17 cellular contexts compared by ENCODE assay signal in the genomic region with DNA sequence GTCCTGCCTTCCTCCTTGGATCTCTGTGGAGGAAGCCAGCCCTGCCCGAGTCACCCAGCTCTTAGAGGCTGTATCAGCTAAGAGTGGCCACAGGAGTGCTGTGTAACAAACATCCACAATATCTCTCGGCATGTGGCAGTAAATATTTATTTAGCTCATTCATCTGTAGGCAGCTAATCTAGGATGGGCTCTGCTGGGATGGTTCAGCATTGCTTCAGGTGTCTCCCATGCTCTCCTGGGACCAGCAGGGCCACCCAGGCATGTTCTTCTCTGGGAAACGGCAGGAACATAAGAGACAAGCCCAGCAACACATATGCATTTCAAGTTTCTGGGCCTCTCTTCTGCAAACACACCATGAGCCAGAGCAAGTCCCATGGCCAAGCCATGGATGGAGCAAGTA. TPM values are rescaled to one million over a fixed set of nuclear protein-coding genes. Genes with fewer than 3 reads are reported as not detected.
DNase-seq lines count a peak whose midpoint lies in the region; ATAC-seq, FAIRE-seq and TF ChIP-seq lines count a peak whose summit lies in the region.
"Had no signal": no experiment of that assay in that cellular context is flagged by ENCODE, and none has a peak within 500 bp of the region (broad histone marks: within the 10 kb centered on the region; RNA-seq: fewer than 3 reads in every experiment).

No MANE protein-coding gene starts in this region.

- H3K9me3 ChIP-seq in kidney (ENCODE audit: control insufficient read depth in 1 of 2, low read length in 2 of 2) (peaks cover 0 to 20% of the 10 kb centered on the region in 2 donors), spleen (peaks cover 0 to 29% (median 17%) of the 10 kb centered on the region in 8 donors)

- no peaks in the 10 kb centered on the region for H3K79me2 ChIP-seq in GM23338 (replicated peaks; ENCODE audit: insufficient read depth)

- no peak for FAIRE-seq in kidney (lab: Jason Lieb, UNC)
- FAIRE-seq: A204.1, GM12878, GM18507 had no signal

- H3K4me3 ChIP-seq in GM23338 (no peak overlapping the region), kidney (ENCODE audit: low read length in 2 of 2) (no peak overlapping the region), spleen (no peak overlapping the region)
- H3K4me3 ChIP-seq: GM12878 had no signal

- H3K27me3 Mint-ChIP-seq in activated naive CD8-positive, alpha-beta T cell treated with anti-CD3 and anti-CD28 coated beads, Interleukin-2, amount 10 ng/mL, durations not matched to agents 7 days and 5 days: no peaks in the 10 kb centered on the region
- H3K27me3 Mint-ChIP-seq in activated naive CD8-positive, alpha-beta T cell treated with anti-CD3 and anti-CD28 coated beads for 36 hours: no peaks in the 10 kb centered on the region
- H3K27me3 Mint-ChIP-seq in GM23338 (ENCODE audit: insufficient read depth, low read depth, poor library complexity): peaks cover 19% of the 10 kb centered on the region

- no peak for TF ChIP-seq POLR2A in spleen (IDR thresholded peaks at IDR 0.05)

- H3K27ac Mint-ChIP-seq in activated naive CD8-positive, alpha-beta T cell treated with anti-CD3 and anti-CD28 coated beads, Interleukin-2, amount 10 ng/mL, durations not matched to agents 7 days and 5 days: no peak overlapping the region
- H3K27ac Mint-ChIP-seq in activated naive CD8-positive, alpha-beta T cell treated with anti-CD3 and anti-CD28 coated beads for 36 hours: no peak overlapping the region
- no peak overlapping the region for H3K27ac Mint-ChIP-seq in GM23338
- H3K27ac Mint-ChIP-seq: B cell; CD4-positive, alpha-beta memory T cell; H9 had no signal

- TF ChIP-seq CTCF in GM23338 (conservative IDR thresholded peaks at IDR 0.05; ENCODE audit: low read depth in 2 of 2): no peak
- TF ChIP-seq CTCF in kidney (IDR thresholded peaks at IDR 0.05; ENCODE audit: borderline replicate concordance, extremely low read depth, insufficient read depth): no peak
- TF ChIP-seq CTCF in spleen (IDR thresholded peaks at IDR 0.05 in 8 of 11, conservative IDR thresholded peaks at IDR 0.05 in 3 of 11): no peak

- H3K27me3 ChIP-seq in GM23338 (ENCODE audit: insufficient read depth) (no peaks in the 10 kb centered on the region), spleen (replicated peaks in 1 of 7) (peaks cover 0 to 4% (median 0%) of the 10 kb centered on the region in 7 donors)

- peaks cover 14% of the 10 kb centered on the region for H3K9me3 Mint-ChIP-seq in activated naive CD8-positive, alpha-beta T cell treated with anti-CD3 and anti-CD28 coated beads, Interleukin-2, amount 10 ng/mL, durations not matched to agents 7 days and 5 days
- peaks cover 23% of the 10 kb centered on the region for H3K9me3 Mint-ChIP-seq in activated naive CD8-positive, alpha-beta T cell treated with anti-CD3 and anti-CD28 coated beads for 36 hours
- H3K9me3 Mint-ChIP-seq in GM23338: peaks cover 63% of the 10 kb centered on the region

- peak; percentile 8 for DNase-seq in activated naive CD8-positive, alpha-beta T cell treated with anti-CD3 and anti-CD28 coated beads, Interleukin-2, amount 10 ng/mL, durations not matched to agents 7 days and 5 days
- DNase-seq in activated naive CD8-positive, alpha-beta T cell treated with anti-CD3 and anti-CD28 coated beads for 36 hours: no peak
- DNase-seq in GM23338 (ENCODE audit: low spot score): no peak
- peak; percentile 21 for DNase-seq in kidney
- DNase-seq in spleen: peak; percentile 17
- DNase-seq in NCI-H2107 (lab: John Stamatoyannopoulos, UW): no peak
- DNase-seq: C1 segment of cervical spinal cord; CD4-positive, alpha-beta memory T cell; DMS79; GOT3; H9 had no signal

- ATAC-seq in activated naive CD8-positive, alpha-beta T cell treated with anti-CD3 and anti-CD28 coated beads, Interleukin-2, amount 10 ng/mL, durations not matched to agents 7 days and 5 days (ENCODE audit: low read depth): no peak
- ATAC-seq in GM23338: no peak
- ATAC-seq in GM21447 (IDR thresholded peaks at IDR 0.05; ENCODE audit: unreplicated experiment): no peak
- ATAC-seq: GM12878 had no signal

- H3K4me1 ChIP-seq in GM23338 (ENCODE audit: insufficient read depth): 0 out of 2 replicates have a peak, but pooled peaks cover 4% of the 10 kb centered on the region
- H3K4me1 ChIP-seq in kidney (ENCODE audit: control insufficient read depth in 1 of 2, insufficient read depth in 1 of 2, low read depth in 1 of 2, low read length in 2 of 2): no peaks in the 10 kb centered on the region
- H3K4me1 ChIP-seq in spleen: no peaks in the 10 kb centered on the region

- no peaks in the 10 kb centered on the region for H4K20me1 ChIP-seq in GM23338 (replicated peaks; ENCODE audit: insufficient read depth)

- peaks cover 1% of the 10 kb centered on the region for H3K4me1 Mint-ChIP-seq in activated naive CD8-positive, alpha-beta T cell treated with anti-CD3 and anti-CD28 coated beads, Interleukin-2, amount 10 ng/mL, durations not matched to agents 7 days and 5 days
- peaks cover 5% of the 10 kb centered on the region for H3K4me1 Mint-ChIP-seq in activated naive CD8-positive, alpha-beta T cell treated with anti-CD3 and anti-CD28 coated beads for 36 hours
- H3K4me1 Mint-ChIP-seq in GM23338: peaks cover 6% of the 10 kb centered on the region
- H3K4me1 Mint-ChIP-seq: B cell had no signal

- peaks cover 23% of the 10 kb centered on the region for H3K36me3 Mint-ChIP-seq in activated naive CD8-positive, alpha-beta T cell treated with anti-CD3 and anti-CD28 coated beads, Interleukin-2, amount 10 ng/mL, durations not matched to agents 7 days and 5 days
- peaks cover 23% of the 10 kb centered on the region for H3K36me3 Mint-ChIP-seq in activated naive CD8-positive, alpha-beta T cell treated with anti-CD3 and anti-CD28 coated beads for 36 hours
- peaks cover 63% of the 10 kb centered on the region for H3K36me3 Mint-ChIP-seq in GM23338 (ENCODE audit: low read depth)

- POLR2A ChIA-PET in activated naive CD8-positive, alpha-beta T cell treated with anti-CD3 and anti-CD28 coated beads, Interleukin-2, amount 10 ng/mL, durations not matched to agents 7 days and 5 days (lab: Charles Lee): no interaction called here

- no peaks in the 10 kb centered on the region for H3F3A ChIP-seq in GM23338 (replicated peaks; ENCODE audit: low read depth)

- no peak overlapping the region for H3K9ac ChIP-seq in kidney (ENCODE audit: low read length in 2 of 2)

- intact Hi-C loops in kidney (cut with DNase I): no loop called here
- intact Hi-C loops in spleen (cut with DNase I; ENCODE audit: low total_unique reads): no loop called here

- no peak overlapping the region for H3K4me3 Mint-ChIP-seq in activated naive CD8-positive, alpha-beta T cell treated with anti-CD3 and anti-CD28 coated beads, Interleukin-2, amount 10 ng/mL, durations not matched to agents 7 days and 5 days
- no peak overlapping the region for H3K4me3 Mint-ChIP-seq in activated naive CD8-positive, alpha-beta T cell treated with anti-CD3 and anti-CD28 coated beads for 36 hours
- no peak overlapping the region for H3K4me3 Mint-ChIP-seq in GM23338
- H3K4me3 Mint-ChIP-seq: B cell; CD4-positive, alpha-beta memory T cell; H9 had no signal

- H3K27ac ChIP-seq in GM23338 (ENCODE audit: low read depth) (no peak overlapping the region), kidney (ENCODE audit: low read depth in 2 of 2, low read length in 2 of 2) (no peak overlapping the region), spleen (no peak overlapping the region)

- WGBS in spleen, 5 donors: 84 to 96% (median 87%) methylated on average over 3 of the region's 3 CpGs

- no peaks in the 10 kb centered on the region for H3K9me2 ChIP-seq in GM23338 (ENCODE audit: insufficient read depth)

- H3K36me3 ChIP-seq in GM23338 (ENCODE audit: insufficient read depth) (no peaks in the 10 kb centered on the region), kidney (ENCODE audit: control insufficient read depth in 1 of 2, insufficient read depth in 2 of 2, low read length in 2 of 2) (no peaks in the 10 kb centered on the region), spleen (peaks cover 0 to 18% (median 4%) of the 10 kb centered on the region in 6 donors)

- H2AFZ ChIP-seq in GM23338: no peak overlapping the region

- H3K4me2 ChIP-seq in GM23338: no peak overlapping the region

RNA-seq across cellular contexts. Expression of a gene that starts 56.1 kb away (rescaled TPM):
- 10 to 100 TPM; 26.8 to 29.0 TPM for total RNA-seq in activated naive CD8-positive, alpha-beta T cell treated with anti-CD3 and anti-CD28 coated beads, Interleukin-2, amount 10 ng/mL, durations not matched to agents 7 days and 5 days
- total RNA-seq in activated naive CD8-positive, alpha-beta T cell treated with anti-CD3 and anti-CD28 coated beads for 36 hours: 10 to 100 TPM; 40.2 to 41.2 TPM
- 5.9 and 6.8 TPM in 2 replicates for total RNA-seq in GM23338 (2014; rRNA removed; shearing (Covaris generic))
- polyA plus RNA-seq in GM23338 (2016; fragmentation: Nextera tagmentation; extraction: Ambion mirVana) (7.0 and 8.8 TPM in 2 replicates), kidney (ENCODE audit: insufficient read depth, low read depth, low replicate concordance) (1.9 TPM), spleen (1 to 10 TPM; 1.9 to 4.8 (median 4.4) TPM)
- total RNA-seq in kidney (10.6 TPM), spleen (10 to 100 TPM; 14.6 to 85.2 (median 31.9) TPM)
- total RNA-seq: B cell, G401 had no signal

Comparison
In these comparisons a context has a peak if more than half of its experiments do, and no peak if none do; other contexts are left out.
1. DNase-seq: peak in activated naive CD8-positive, alpha-beta T cell treated with anti-CD3 and anti-CD28 coated beads, Interleukin-2, amount 10 ng/mL, durations not matched to agents 7 days and 5 days (single experiment), kidney (single experiment) and spleen (single experiment); none in activated naive CD8-positive, alpha-beta T cell treated with anti-CD3 and anti-CD28 coated beads for 36 hours (single experiment), GM23338 (single experiment) and NCI-H2107 (single experiment).